In genomic region chr6:27795697-27796494, GRCh38 we compare ENCODE assay signal across 1 cellular context.
A peak's percentile ranks its signal among the peaks of the same experiment; 100 is the strongest.
TF ChIP-seq lines count a peak whose summit lies in the region.

No MANE protein-coding gene starts in this region.

TF ChIP-seq in HepG2, 621 proteins besides CTCF, POLR2A, EP300 and RAD21 (continued from another document and continues in another):
- TF ChIP-seq ZBTB49 (CRISPR knock-in tag; IDR thresholded peaks at IDR 0.05; ENCODE audit: borderline replicate concordance) = no peak
- no peak for TF ChIP-seq NFYB (CRISPR knock-in tag; IDR thresholded peaks at IDR 0.05)
- TF ChIP-seq ZBTB10 (CRISPR knock-in tag; IDR thresholded peaks at IDR 0.05; ENCODE audit: borderline replicate concordance) = no peak
- TF ChIP-seq FOXA1 (IDR thresholded peaks at IDR 0.05) = no peak
- TF ChIP-seq FOXA1 (CRISPR knock-in tag; IDR thresholded peaks at IDR 0.05) = 0 out of 2 replicates have a peak, but pooled peaks have one; percentile 14
- TF ChIP-seq ZSCAN25 (CRISPR knock-in tag; IDR thresholded peaks at IDR 0.05) = no peak
- peak; percentile 88 for TF ChIP-seq GATAD2A (CRISPR knock-in tag; IDR thresholded peaks at IDR 0.05)
- 0 out of 2 replicates have a peak, but pooled peaks have one; percentile 42 for TF ChIP-seq TP53 (CRISPR knock-in tag; conservative IDR thresholded peaks at IDR 0.05)
- no peak for TF ChIP-seq ZNF615 (CRISPR knock-in tag; IDR thresholded peaks at IDR 0.05; ENCODE audit: borderline replicate concordance)
- peak; percentile 61; the same call in 1 of the 2 replicates for TF ChIP-seq MED13 (CRISPR knock-in tag; IDR thresholded peaks at IDR 0.05)
- peak; percentile 22; the same call in 1 of the 2 replicates for TF ChIP-seq CREB1 (IDR thresholded peaks at IDR 0.05)
- peak; percentile 70 for TF ChIP-seq CREB1 (CRISPR knock-in tag; IDR thresholded peaks at IDR 0.05)
- peak; percentile 75 for TF ChIP-seq HMGXB3 (CRISPR knock-in tag; IDR thresholded peaks at IDR 0.05; ENCODE audit: borderline replicate concordance)
- TF ChIP-seq ZBTB26 (CRISPR knock-in tag; IDR thresholded peaks at IDR 0.05; ENCODE audit: borderline replicate concordance) = no peak
- no peak for TF ChIP-seq GPN1 (CRISPR knock-in tag; IDR thresholded peaks at IDR 0.05; ENCODE audit: borderline replicate concordance)
- peak; percentile 71; the same call in 1 of the 2 replicates for TF ChIP-seq DNMT3B (CRISPR knock-in tag; conservative IDR thresholded peaks at IDR 0.05)
- TF ChIP-seq NFE2L2 (IDR thresholded peaks at IDR 0.05; ENCODE audit: low read length) = peak; percentile 48; the same call in 1 of the 2 replicates
- TF ChIP-seq GMEB1 (CRISPR knock-in tag; IDR thresholded peaks at IDR 0.05; ENCODE audit: borderline replicate concordance) = no peak; the same call in 1 of the 2 replicates
- no peak for TF ChIP-seq FIP1L1 (IDR thresholded peaks at IDR 0.05; ENCODE audit: borderline replicate concordance, insufficient read depth, low read depth, low read length)
- no peak for TF ChIP-seq MTERF4 (CRISPR knock-in tag; IDR thresholded peaks at IDR 0.05)
- 0 out of 2 replicates have a peak, but pooled peaks have one; percentile 28 for TF ChIP-seq SSRP1 (CRISPR knock-in tag; IDR thresholded peaks at IDR 0.05)
- peak; percentile 67; the same call in 1 of the 2 replicates for TF ChIP-seq RXRB (CRISPR knock-in tag; IDR thresholded peaks at IDR 0.05; ENCODE audit: borderline replicate concordance)
- peak; percentile 70; the same call in 1 of the 2 replicates for TF ChIP-seq KMT2B (CRISPR knock-in tag; IDR thresholded peaks at IDR 0.05)
- TF ChIP-seq ZNF75D (CRISPR knock-in tag; IDR thresholded peaks at IDR 0.05; ENCODE audit: borderline replicate concordance) = no peak
- TF ChIP-seq FOXK2 (IDR thresholded peaks at IDR 0.05) = 0 out of 2 replicates have a peak, but pooled peaks have one; percentile 32
- peak; percentile 93 for TF ChIP-seq NCOR1 (IDR thresholded peaks at IDR 0.05; ENCODE audit: borderline replicate concordance, low read length)
- no peak for TF ChIP-seq PLRG1 (conservative IDR thresholded peaks at IDR 0.05)
- no peak; the same call in 1 of the 2 replicates for TF ChIP-seq ELF1 (CRISPR knock-in tag; IDR thresholded peaks at IDR 0.05)
- no peak for TF ChIP-seq ZNF775 (CRISPR knock-in tag; IDR thresholded peaks at IDR 0.05; ENCODE audit: borderline replicate concordance)
- TF ChIP-seq ZNF432 (CRISPR knock-in tag; IDR thresholded peaks at IDR 0.05; ENCODE audit: borderline replicate concordance) = no peak
- TF ChIP-seq ZNF550 (CRISPR knock-in tag; IDR thresholded peaks at IDR 0.05; ENCODE audit: borderline replicate concordance) = no peak
- no peak for TF ChIP-seq ZNF282 (IDR thresholded peaks at IDR 0.05; ENCODE audit: partially characterized antibody)
- TF ChIP-seq CC2D1A (CRISPR knock-in tag; IDR thresholded peaks at IDR 0.05) = peak; percentile 95; the same call in 1 of the 2 replicates
- no peak for TF ChIP-seq GABPB1 (CRISPR knock-in tag; IDR thresholded peaks at IDR 0.05)
- no peak for TF ChIP-seq SOX13 (IDR thresholded peaks at IDR 0.05)
- no peak; a peak in 1 of 4 replicates for TF ChIP-seq SOX13 (CRISPR knock-in tag; conservative IDR thresholded peaks at IDR 0.05 in 1 of 2, IDR thresholded peaks at IDR 0.05 in 1 of 2)
- 0 out of 2 replicates have a peak, but pooled peaks have one; percentile 20 for TF ChIP-seq ZFY (CRISPR knock-in tag; IDR thresholded peaks at IDR 0.05)
- 0 out of 2 replicates have a peak, but pooled peaks have one; percentile 41 for TF ChIP-seq ZNF335 (CRISPR knock-in tag; IDR thresholded peaks at IDR 0.05)
- no peak for TF ChIP-seq CAMTA2 (CRISPR knock-in tag; IDR thresholded peaks at IDR 0.05; ENCODE audit: borderline replicate concordance)
- 0 out of 2 replicates have a peak, but pooled peaks have one; percentile 24 for TF ChIP-seq ZBTB7B (CRISPR knock-in tag; IDR thresholded peaks at IDR 0.05)
- peak; percentile 39; the same call in 1 of the 2 replicates for TF ChIP-seq ZNF605 (CRISPR knock-in tag; IDR thresholded peaks at IDR 0.05)
- peak; percentile 86; the same call in 1 of the 2 replicates for TF ChIP-seq ZKSCAN8 (CRISPR knock-in tag; IDR thresholded peaks at IDR 0.05; ENCODE audit: borderline replicate concordance)
- TF ChIP-seq POLR2G (IDR thresholded peaks at IDR 0.05; ENCODE audit: low read depth, low read length) = 0 out of 2 replicates have a peak, but pooled peaks have one; percentile 35
- TF ChIP-seq ZNF276 (CRISPR knock-in tag; IDR thresholded peaks at IDR 0.05; ENCODE audit: low read depth) = no peak
- TF ChIP-seq RARA (CRISPR knock-in tag; IDR thresholded peaks at IDR 0.05) = peak; percentile 23; the same call in 1 of the 2 replicates
- no peak for TF ChIP-seq STAT5B (CRISPR knock-in tag; IDR thresholded peaks at IDR 0.05)
- peak; percentile 52 for TF ChIP-seq ZEB1 (IDR thresholded peaks at IDR 0.05; ENCODE audit: insufficient replicate concordance, low read depth)
- peak; percentile 76; the same call in 1 of the 2 replicates for TF ChIP-seq KDM1A (CRISPR knock-in tag; IDR thresholded peaks at IDR 0.05)
- TF ChIP-seq SIX4 (CRISPR knock-in tag; IDR thresholded peaks at IDR 0.05) = peak; percentile 56; the same call in 1 of the 2 replicates
- peak; percentile 44; the same call in 1 of the 2 replicates for TF ChIP-seq ZNF607 (CRISPR knock-in tag; IDR thresholded peaks at IDR 0.05; ENCODE audit: borderline replicate concordance)
- TF ChIP-seq ZNF768 (CRISPR knock-in tag; IDR thresholded peaks at IDR 0.05) = no peak
